In genomic region chr2:118430510-118431187, GRCh38 we compare ENCODE assay signal across 18 cellular contexts.
DNase-seq lines count a peak whose midpoint lies in the region; ATAC-seq and TF ChIP-seq lines count a peak whose summit lies in the region.
"Had no signal": no experiment of that assay in that cellular context is flagged by ENCODE, and none has a peak within 500 bp of the region (broad histone marks: within the 10 kb centered on the region; RNA-seq: fewer than 3 reads in every experiment).

No MANE protein-coding gene starts in this region.

- no peak for ATAC-seq in GM21367 (IDR thresholded peaks at IDR 0.05; ENCODE audit: unreplicated experiment)

- peak overlapping the region; percentile 51 for H2AFZ ChIP-seq in GM23248

- TF ChIP-seq CTCF in fibroblast of the aortic adventitia (IDR thresholded peaks at IDR 0.05; ENCODE audit: insufficient read depth, low read length): no peak

- DNase-seq in GM23248 (peak; percentile 77), SW480 (ENCODE audit: low spot score) (peak; percentile 78), fibroblast of the aortic adventitia (ENCODE audit: low read depth) (peak; percentile 86), stromal cell of bone marrow (ENCODE audit: low read depth) (peak; percentile 34), GDM1 (lab: John Stamatoyannopoulos, UW) (no peak)
- DNase-seq in stimulated activated CD4-positive, alpha-beta T cell treated with anti-CD3 and anti-CD28 coated beads, Interleukin-15, amount 100 ng/mL, for 24 hours: no peak
- DNase-seq: activated CD4-positive, alpha-beta T cell treated with anti-CD3 and anti-CD28 coated beads for 4 hours; activated CD8-positive, alpha-beta memory T cell treated with anti-CD3 and anti-CD28 coated beads, Interleukin-2, amount 50 U/mL, for 4 hours; caudate nucleus; NCI-H1105 treated with DMSO at 0.1 percent for 48 hours; NCI-H2171; nucleus accumbens; Peyer's patch; right lobe of liver; stimulated activated CD4-positive, alpha-beta T cell treated with anti-CD3 and anti-CD28 coated beads, Interleukin-4, amount 100 ng/mL, for 24 hours had no signal

- no peaks in the 10 kb centered on the region for H3K9me2 ChIP-seq in GM23248 (ENCODE audit: insufficient read depth)

- 53 to 58% methylated on average over 4 of the region's 4 CpGs for WGBS in GM23248 (ENCODE audit: low coverage in 1 of 2, low lambda C conversion rate in 2 of 2, missing lambda C conversion rate in 2 of 2), 2 experiments

- no peaks in the 10 kb centered on the region for H3K79me2 ChIP-seq in GM23248 (ENCODE audit: insufficient read depth)

- peaks cover 31% of the 10 kb centered on the region for H3F3A ChIP-seq in GM23248 (ENCODE audit: insufficient read depth)

- in situ Hi-C loops in GM23248 (cut with MboI): no loop called here

- H3K27me3 ChIP-seq in GM23248 (replicated peaks; ENCODE audit: insufficient read depth): no peaks in the 10 kb centered on the region
- H3K27me3 ChIP-seq: BLaER1, Peyer's patch, right lobe of liver, suprapubic skin had no signal

- no peaks in the 10 kb centered on the region for H4K20me1 ChIP-seq in GM23248 (ENCODE audit: insufficient read depth)
- H4K20me1 ChIP-seq: BLaER1 had no signal

- H3K9ac ChIP-seq in GM23248: peak overlapping the region; percentile 57
- H3K9ac ChIP-seq: BLaER1 had no signal

- H3K4me2 ChIP-seq in GM23248 (ENCODE audit: unreplicated experiment): peak overlapping the region; percentile 89
- H3K4me2 ChIP-seq: BLaER1 had no signal

- H3K36me3 ChIP-seq in GM23248 (ENCODE audit: low read depth): no peaks in the 10 kb centered on the region
- H3K36me3 ChIP-seq: BLaER1, Peyer's patch, right lobe of liver, suprapubic skin had no signal

- H3K4me1 ChIP-seq in GM23248 (ENCODE audit: insufficient read depth): peaks cover 33% of the 10 kb centered on the region
- H3K4me1 ChIP-seq: BLaER1, Peyer's patch, right lobe of liver, suprapubic skin had no signal

- no peaks in the 10 kb centered on the region for H3K9me3 ChIP-seq in GM23248 (ENCODE audit: low read depth)
- H3K9me3 ChIP-seq: BLaER1, Peyer's patch, suprapubic skin had no signal

- H3K4me3 ChIP-seq in GM23248: peak overlapping the region; percentile 52; the same call in 1 of the 2 replicates
- H3K4me3 ChIP-seq in fibroblast of the aortic adventitia (ENCODE audit: low read depth, low read length): no peak overlapping the region
- H3K4me3 ChIP-seq: BLaER1, Peyer's patch, right lobe of liver, suprapubic skin had no signal

- H3K27ac ChIP-seq in GM23248: peak overlapping the region; percentile 80
- H3K27ac ChIP-seq: BLaER1, Peyer's patch, right lobe of liver, suprapubic skin had no signal

Comparison
In these comparisons a context has a peak if more than half of its experiments do, and no peak if none do; other contexts are left out.
1. DNase-seq: peak in GM23248 (single experiment), SW480 (single experiment), fibroblast of the aortic adventitia (single experiment) and stromal cell of bone marrow (single experiment); none in stimulated activated CD4-positive, alpha-beta T cell treated with anti-CD3 and anti-CD28 coated beads, Interleukin-15, amount 100 ng/mL, for 24 hours (single experiment) and GDM1 (single experiment).